19 cellular contexts compared by ENCODE assay signal in the genomic region with DNA sequence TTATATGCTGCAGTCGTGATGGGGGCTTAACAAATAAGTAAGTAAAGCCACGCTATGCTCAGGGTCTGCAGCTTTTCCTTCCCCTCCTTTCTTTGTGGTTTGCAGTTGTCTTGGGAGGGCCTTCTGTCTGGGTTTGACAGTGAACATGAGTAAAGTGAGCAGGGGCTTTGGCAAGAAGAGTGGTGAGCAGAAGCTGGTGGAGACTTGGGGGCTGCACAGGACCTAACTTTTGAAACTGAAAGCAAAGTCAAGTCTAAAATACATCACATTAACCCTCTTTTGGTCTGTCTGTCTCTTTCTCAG.
DNase-seq lines count a peak whose midpoint lies in the region; ATAC-seq, FAIRE-seq and TF ChIP-seq lines count a peak whose summit lies in the region.
"Had no signal": no experiment of that assay in that cellular context is flagged by ENCODE, and none has a peak within 500 bp of the region (broad histone marks: within the 10 kb centered on the region; RNA-seq: fewer than 3 reads in every experiment).

No MANE protein-coding gene starts in this region.

- TF ChIP-seq RAD21 in IMR-90 (IDR thresholded peaks at IDR 0.05; ENCODE audit: low read length) = no peak
- no peak for TF ChIP-seq RAD21 in H1 (IDR thresholded peaks at IDR 0.05 in 1 of 2, conservative IDR thresholded peaks at IDR 0.05 in 1 of 2; ENCODE audit: low read depth in 2 of 2, low read length in 2 of 2)

- H3K56ac ChIP-seq in IMR-90 (ENCODE audit: extremely low read depth, insufficient read depth, low read length) = no peak overlapping the region; the same call in 1 of the 2 replicates
- H3K56ac ChIP-seq in H1 (replicated peaks; ENCODE audit: insufficient read length, low read depth, low read length) = no peak overlapping the region

- H4K8ac ChIP-seq in IMR-90 (ENCODE audit: low read depth in 2 of 2, low read length in 2 of 2) (peak overlapping the region; percentile 5 to 47), H1 (ENCODE audit: extremely low read depth, insufficient read depth, low read length) (no peak overlapping the region)

- peak overlapping the region; percentile 30 for H2AK9ac ChIP-seq in IMR-90 (replicated peaks; ENCODE audit: low read depth, low read length, poor library complexity)

- H3K4me1 Mint-ChIP-seq in Caco-2 (ENCODE audit: low read depth, unreplicated experiment) = peaks cover 12% of the 10 kb centered on the region

- H3K9me3 Mint-ChIP-seq in Caco-2 (ENCODE audit: unreplicated experiment) = peaks cover 16% of the 10 kb centered on the region

- H3K9ac ChIP-seq in IMR-90 (ENCODE audit: low read depth, low read length) = no peak overlapping the region
- no peak overlapping the region for H3K9ac ChIP-seq in H1 (replicated peaks in 1 of 4; ENCODE audit: extremely low read depth in 1 of 4, low read depth in 3 of 4, low read length in 3 of 4)
- H3K9ac ChIP-seq: neural progenitor cell had no signal

- H3K36me3 ChIP-seq in Caco-2 (ENCODE audit: control insufficient read depth, insufficient read depth, low read length) (no peaks in the 10 kb centered on the region), IMR-90 (ENCODE audit: control insufficient read depth, insufficient read depth, low read length) (no peaks in the 10 kb centered on the region), H1 (ENCODE audit: control insufficient read depth in 2 of 4, insufficient read depth in 4 of 4, low read length in 3 of 4) (no peaks in the 10 kb centered on the region; a peak in 1 of 8 replicates), osteoblast (ENCODE audit: insufficient read depth, low read length) (no peaks in the 10 kb centered on the region), thyroid gland (no peaks in the 10 kb centered on the region)
- H3K36me3 ChIP-seq: neural progenitor cell, upper lobe of right lung had no signal

- H3K79me2 ChIP-seq in H1 (ENCODE audit: control insufficient read depth in 1 of 2, insufficient read depth in 2 of 2, low read length in 2 of 2) (no peaks in the 10 kb centered on the region), osteoblast (ENCODE audit: insufficient read depth, low read length) (no peaks in the 10 kb centered on the region)

- H2BK12ac ChIP-seq in H1 (ENCODE audit: low read depth, low read length) = 0 out of 2 replicates have a peak overlapping the region, but pooled peaks have one; percentile 60

- H3K14ac ChIP-seq in IMR-90 (replicated peaks; ENCODE audit: low read depth, low read length) (peak overlapping the region; percentile 8; the same call in 1 of the 2 replicates), H1 (ENCODE audit: insufficient read length) (no peak overlapping the region)

- peak overlapping the region; percentile 81 for H2BK20ac ChIP-seq in IMR-90 (ENCODE audit: low read depth, low read length)
- H2BK20ac ChIP-seq in H1 (ENCODE audit: low read length) = no peak overlapping the region

- DNase-seq in Caco-2 = no peak
- no peak for DNase-seq in IMR-90
- no peak for DNase-seq in H1 (ENCODE audit: low read depth in 1 of 2, low spot score in 2 of 2)
- no peak for DNase-seq in osteoblast (ENCODE audit: insufficient read length, low spot score, missing footprints)
- no peak for DNase-seq in DMS 273 (lab: John Stamatoyannopoulos, UW; ENCODE audit: unreplicated experiment)
- DNase-seq in thyroid gland = no peak
- no peak for DNase-seq in 8988T
- DNase-seq: activated CD4-positive, alpha-beta T cell treated with anti-CD3 and anti-CD28 coated beads for 1 hour; activated gamma-delta T cell treated with Interleukin-2 at 50 U/mL for 16 hours; hippocampal formation; Karpas-422; NCI-H1092 treated with DMSO at 0.1 percent for 48 hours; retina; stimulated activated naive CD8-positive, alpha-beta T cell treated with anti-CD3 and anti-CD28 coated beads, Interleukin-15, Interleukin-2, amounts not matched to agents 100 U/mL and 50 U/mL, for 24 hours; upper lobe of right lung had no signal

- H3K18ac ChIP-seq in IMR-90 (ENCODE audit: low read depth, low read length) = peak overlapping the region; percentile 81
- no peak overlapping the region for H3K18ac ChIP-seq in H1 (ENCODE audit: extremely low read depth, low read length)

- dilution Hi-C loops in IMR-90 (cut with HindIII; ENCODE audit: low sequenced_read_pairs, unreplicated experiment) = no loop called here

- H3K4me1 ChIP-seq in Caco-2 = peaks cover 11% of the 10 kb centered on the region
- H3K4me1 ChIP-seq in IMR-90 (ENCODE audit: control insufficient read depth, insufficient read depth, low read length) = peaks cover 8% of the 10 kb centered on the region
- H3K4me1 ChIP-seq in H1 (replicated peaks in 1 of 4; ENCODE audit: control insufficient read depth in 3 of 4, insufficient read depth in 4 of 4, low read length in 3 of 4) = peaks cover 2 to 10% (median 8%) of the 10 kb centered on the region in 4 experiments; a peak in 5 of 7 replicates
- peaks cover 5% of the 10 kb centered on the region for H3K4me1 ChIP-seq in osteoblast (ENCODE audit: insufficient read depth, low read length)
- H3K4me1 ChIP-seq in thyroid gland = no peaks in the 10 kb centered on the region
- H3K4me1 ChIP-seq: neural progenitor cell, upper lobe of right lung had no signal

- intact Hi-C loops in Caco-2 (cut with micrococcal nuclease; ENCODE audit: unreplicated experiment) (no loop called here), IMR-90 (cut with micrococcal nuclease) (loop anchor here (5.0 kb wide), 2 partner anchors 70 to 105 kb away; no protein-coding TSS in a partner anchor), thyroid gland (cut with DNase I) (no loop called here)

- no peak overlapping the region for H3K4me2 ChIP-seq in IMR-90 (ENCODE audit: low read depth, low read length)
- H3K4me2 ChIP-seq in H1 (ENCODE audit: insufficient read depth in 1 of 2, low read depth in 2 of 2, low read length in 2 of 2) = 0 out of 4 replicates have a peak overlapping the region, but pooled peaks of 1 of the 2 experiments have one; percentile 5
- peak overlapping the region; percentile 27 for H3K4me2 ChIP-seq in osteoblast (ENCODE audit: insufficient read depth, low read length)
- H3K4me2 ChIP-seq: neural progenitor cell had no signal

- H3K27me3 ChIP-seq in Caco-2 (replicated peaks; ENCODE audit: control insufficient read depth, insufficient read depth, low read length) = no peaks in the 10 kb centered on the region
- no peaks in the 10 kb centered on the region for H3K27me3 ChIP-seq in IMR-90 (ENCODE audit: control insufficient read depth, insufficient read depth, low read length)
- no peaks in the 10 kb centered on the region for H3K27me3 ChIP-seq in H1 (replicated peaks in 1 of 4; ENCODE audit: control insufficient read depth in 3 of 4, extremely low read depth in 1 of 4, insufficient read depth in 3 of 4, low read length in 3 of 4)
- H3K27me3 ChIP-seq in osteoblast (ENCODE audit: insufficient read depth, low read length) = no peaks in the 10 kb centered on the region
- H3K27me3 ChIP-seq in thyroid gland = no peaks in the 10 kb centered on the region
- H3K27me3 ChIP-seq: neural progenitor cell, upper lobe of right lung had no signal

- peaks cover 9% of the 10 kb centered on the region; the same call in 1 of the 2 replicates for H3K9me1 ChIP-seq in IMR-90 (ENCODE audit: insufficient read depth, low read length)

- no peak for TF ChIP-seq EP300 in H1 (IDR thresholded peaks at IDR 0.05; ENCODE audit: borderline replicate concordance in 1 of 2, low read depth in 2 of 2, low read length in 2 of 2)

- H2AK5ac ChIP-seq in IMR-90 (ENCODE audit: low read depth, low read length) (peak overlapping the region; percentile 83), H1 (ENCODE audit: low read depth, low read length) (0 out of 2 replicates have a peak overlapping the region, but pooled peaks have one; percentile 75)

- ATAC-seq in IMR-90 (ENCODE audit: low read depth) (no peak), HG02840 (IDR thresholded peaks at IDR 0.05; ENCODE audit: low FRiP score, unreplicated experiment) (no peak)
- ATAC-seq: stimulated activated naive CD8-positive, alpha-beta T cell treated with anti-CD3 and anti-CD28 coated beads, Interleukin-15, Interleukin-2, amounts not matched to agents 100 U/mL and 50 U/mL, for 24 hours had no signal

- H2AFZ ChIP-seq in IMR-90 (replicated peaks; ENCODE audit: low read length, poor library complexity) (peak overlapping the region; percentile 9), H1 (ENCODE audit: low read length) (no peak overlapping the region), osteoblast (ENCODE audit: low read length) (no peak overlapping the region)
- H2AFZ ChIP-seq: neural progenitor cell had no signal

- H3K4me3 ChIP-seq in Caco-2 (ENCODE audit: low read depth, low read length) (no peak overlapping the region), IMR-90 (ENCODE audit: insufficient read depth, low read depth, low read length) (no peak overlapping the region), H1 (ENCODE audit: extremely low read depth in 1 of 4, insufficient read depth in 2 of 4, low read depth in 3 of 4, low read length in 4 of 4) (no peak overlapping the region), osteoblast (ENCODE audit: insufficient read depth, low read length) (no peak overlapping the region), thyroid gland (replicated peaks in 1 of 3) (no peak overlapping the region)
- H3K4me3 ChIP-seq: neural progenitor cell, upper lobe of right lung had no signal

- BruUV-seq in Caco-2 (replicated peaks; lab: Mats Ljungman, UMichigan) (no TSS peak), IMR-90 (replicated peaks; lab: Mats Ljungman, UMichigan) (no TSS peak)

- H4K5ac ChIP-seq in IMR-90 (ENCODE audit: low read depth, low read length) (peak overlapping the region; percentile 57), H1 (ENCODE audit: insufficient read length, low read depth, low read length) (no peak overlapping the region)

- H3K4ac ChIP-seq in IMR-90 (ENCODE audit: low read depth, low read length) = peak overlapping the region; percentile 39
- H3K4ac ChIP-seq in H1 (replicated peaks; ENCODE audit: insufficient read length, low read depth, low read length) = no peak overlapping the region

- H3K27ac ChIP-seq in IMR-90 (ENCODE audit: insufficient read depth, low read length) (peak overlapping the region; percentile 35), H1 (ENCODE audit: low read depth, low read length) (no peak overlapping the region), osteoblast (ENCODE audit: low read depth, low read length) (peak overlapping the region; percentile 88), thyroid gland (no peak overlapping the region)
- H3K27ac ChIP-seq: neural progenitor cell, upper lobe of right lung had no signal

- H4K91ac ChIP-seq in IMR-90 (ENCODE audit: insufficient read depth, low read depth, low read length) (peak overlapping the region; percentile 83), H1 (replicated peaks; ENCODE audit: insufficient read length, low read length) (peak overlapping the region; percentile 20)

- TF ChIP-seq CTCF in Caco-2 (IDR thresholded peaks at IDR 0.05; ENCODE audit: insufficient read depth in 1 of 2, low read depth in 1 of 2, low read length in 1 of 2, severe bottlenecking in 1 of 2, unreplicated experiment in 1 of 2) (no peak), IMR-90 (conservative IDR thresholded peaks at IDR 0.05; ENCODE audit: low read depth, low read length) (no peak), H1 (IDR thresholded peaks at IDR 0.05; ENCODE audit: control extremely low read depth in 1 of 3, insufficient read depth in 1 of 3, low read depth in 1 of 3, low read length in 3 of 3) (no peak), osteoblast (IDR thresholded peaks at IDR 0.05; ENCODE audit: extremely low read depth, low read depth, low read length) (no peak), thyroid gland (IDR thresholded peaks at IDR 0.05) (no peak)

- FAIRE-seq in H1 (lab: Jason Lieb, UNC) = no peak
- FAIRE-seq: GM19239 had no signal

- in situ Hi-C loops in IMR-90 (cut with MboI; ENCODE audit: low sequenced_read_pairs) = no loop called here

- CTCF ChIA-PET in Caco-2 (lab: Charles Lee) = no interaction called here
- CTCF ChIA-PET in IMR-90 (lab: Yijun Ruan, JAX) = interaction anchor here (0.6 kb wide), 1 partner anchor 49 kb away, joined by 3 read pairs; no protein-coding TSS in a partner anchor
- CTCF ChIA-PET in H1 (lab: Charles Lee; ENCODE audit: partially characterized antibody) = interaction anchor here (1.1 kb wide), 1 partner anchor 52 kb away, joined by 4 read pairs; no protein-coding TSS in a partner anchor

- H3K36me3 Mint-ChIP-seq in Caco-2 (ENCODE audit: insufficient read depth, unreplicated experiment) = peaks cover 6% of the 10 kb centered on the region
- H3K36me3 Mint-ChIP-seq: mesothelial cell of epicardium, neural progenitor cell had no signal

- no peak overlapping the region for H3K23ac ChIP-seq in IMR-90 (ENCODE audit: low read depth, low read length)
- H3K23ac ChIP-seq in H1 (ENCODE audit: insufficient read length) = no peak overlapping the region

- H2BK15ac ChIP-seq in IMR-90 (ENCODE audit: low read depth, low read length) (peak overlapping the region; percentile 62; the same call in 2 of the 3 replicates), H1 (ENCODE audit: low read length) (no peak overlapping the region)

- H3K9me3 ChIP-seq in Caco-2 = no peaks in the 10 kb centered on the region
- peaks cover 2% of the 10 kb centered on the region; the same call in 1 of the 2 replicates for H3K9me3 ChIP-seq in IMR-90 (ENCODE audit: control insufficient read depth, insufficient read depth, low read length)
- peaks cover 3 to 14% of the 10 kb centered on the region in 2 experiments; a peak in 2 of 4 replicates for H3K9me3 ChIP-seq in H1 (ENCODE audit: insufficient read depth in 2 of 2, low read depth in 1 of 2, low read length in 1 of 2)
- no peaks in the 10 kb centered on the region for H3K9me3 ChIP-seq in osteoblast (ENCODE audit: low read depth, low read length)
- no peaks in the 10 kb centered on the region for H3K9me3 ChIP-seq in thyroid gland
- H3K9me3 ChIP-seq: upper lobe of right lung had no signal

- POLR2A ChIA-PET in Caco-2 (lab: Charles Lee) = no interaction called here
- POLR2A ChIA-PET in IMR-90 (lab: Charles Lee; ENCODE audit: unreplicated experiment) = no interaction called here
- POLR2A ChIA-PET in H1 (lab: Charles Lee; ENCODE audit: partially characterized antibody) = no interaction called here

- H3K27ac Mint-ChIP-seq in Caco-2 (ENCODE audit: unreplicated experiment) = peak overlapping the region; percentile 80
- H3K27ac Mint-ChIP-seq: mesothelial cell of epicardium, neural progenitor cell had no signal

- H3K79me1 ChIP-seq in IMR-90 (ENCODE audit: low read depth in 1 of 2, low read length in 2 of 2) (no peaks in the 10 kb centered on the region), H1 (ENCODE audit: low read depth, low read length) (no peaks in the 10 kb centered on the region)

- H3K4me3 Mint-ChIP-seq in Caco-2 (ENCODE audit: unreplicated experiment) = no peak overlapping the region
- H3K4me3 Mint-ChIP-seq: mesothelial cell of epicardium, neural progenitor cell had no signal

- H2BK120ac ChIP-seq in IMR-90 (ENCODE audit: low read depth, low read length) (peak overlapping the region; percentile 64), H1 (replicated peaks; ENCODE audit: low read depth, low read length) (no peak overlapping the region)

- H2BK5ac ChIP-seq in IMR-90 (ENCODE audit: low read depth, low read length, poor library complexity, severe bottlenecking) = peak overlapping the region; percentile 68
- H2BK5ac ChIP-seq in H1 (ENCODE audit: low read depth, low read length) = 0 out of 2 replicates have a peak overlapping the region, but pooled peaks have one; percentile 9

- H3K23me2 ChIP-seq in H1 (ENCODE audit: low read depth, low read length) = no peaks in the 10 kb centered on the region

- TF ChIP-seq POLR2A in IMR-90 (IDR thresholded peaks at IDR 0.05; ENCODE audit: low read depth, low read length) (no peak), H1 (IDR thresholded peaks at IDR 0.05; ENCODE audit: control extremely low read depth in 1 of 2, low read depth in 2 of 2, low read length in 2 of 2) (no peak), thyroid gland (IDR thresholded peaks at IDR 0.05) (no peak)

- no peaks in the 10 kb centered on the region for H3K27me3 Mint-ChIP-seq in Caco-2 (ENCODE audit: insufficient read depth, unreplicated experiment)

- H4K20me1 ChIP-seq in IMR-90 (ENCODE audit: insufficient read depth, low read length) (no peaks in the 10 kb centered on the region), H1 (replicated peaks in 1 of 2; ENCODE audit: control insufficient read depth in 1 of 2, insufficient read depth in 2 of 2, low read length in 2 of 2) (no peaks in the 10 kb centered on the region), osteoblast (ENCODE audit: insufficient read depth, low read length) (no peaks in the 10 kb centered on the region)

- WGBS in IMR-90 (ENCODE audit: extremely low coverage in 2 of 2, insufficient read length in 1 of 2), 2 experiments = no CpG with 5 or more reads among the region's 2 CpGs
- WGBS in H1 (ENCODE audit: extremely low coverage in 1 of 2, insufficient coverage in 1 of 2, insufficient read length in 1 of 2, insufficient replicate concordance in 2 of 2, low coverage in 1 of 2, low lambda C conversion rate in 2 of 2, missing lambda C conversion rate in 1 of 2), 2 experiments = 96% methylated on average over 2 of the region's 2 CpGs; no CpG with 5 or more reads in 1 of the 2 experiments
- WGBS in thyroid gland, 2 donors = 83 to 89% methylated on average over 2 of the region's 2 CpGs

Comparison
In these comparisons a context has a peak if more than half of its experiments do, and no peak if none do; other contexts are left out.
1. H3K27ac ChIP-seq: peak in IMR-90 (single experiment) and osteoblast (single experiment); none in H1 (single experiment) and thyroid gland (0 of 3).